ENCODE assay signal across 8 cellular contexts in the genomic region with DNA sequence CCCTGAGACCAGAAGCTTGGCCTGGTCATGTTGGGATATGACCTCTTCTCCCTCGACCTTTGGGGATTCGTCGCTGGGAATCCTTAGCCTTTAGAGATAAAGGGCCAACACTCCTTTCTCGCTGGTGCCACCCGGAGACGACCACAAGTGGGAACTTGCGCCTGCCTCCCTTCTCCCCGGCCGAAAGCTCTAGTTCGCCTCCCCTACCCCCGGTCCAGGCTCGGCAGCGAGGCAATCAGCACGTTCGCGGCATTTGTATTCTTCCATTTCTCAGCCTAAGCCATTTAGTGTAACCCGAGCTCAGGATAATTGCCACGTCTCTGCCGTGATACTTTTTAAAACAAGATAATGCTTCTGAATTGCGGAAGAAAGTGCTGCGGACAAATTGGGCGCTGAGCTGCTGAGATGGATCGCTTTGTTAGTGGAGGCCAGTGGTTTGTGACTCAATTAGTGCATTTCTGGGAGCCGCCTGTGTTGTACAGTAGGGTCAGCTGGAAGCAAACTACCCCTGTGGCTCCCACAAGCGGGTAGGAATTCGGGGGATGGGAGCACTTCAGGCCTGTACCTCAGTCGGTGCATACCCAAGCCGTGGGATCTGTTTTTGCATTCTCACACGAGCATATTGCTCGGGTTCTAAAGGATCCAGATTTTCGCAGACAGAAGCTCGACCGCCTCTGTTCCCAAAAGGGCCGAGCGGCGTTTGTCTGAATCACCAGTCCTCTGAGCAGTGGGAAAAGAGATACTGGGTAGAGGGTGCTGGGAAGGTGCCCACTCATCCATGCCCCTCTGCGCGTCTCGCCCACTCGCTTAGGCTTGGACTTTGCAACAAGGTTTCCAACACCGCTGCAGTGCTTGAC. TPM values are rescaled to one million over a fixed set of nuclear protein-coding genes. Genes with fewer than 3 reads are reported as not detected.
DNase-seq lines count a peak whose midpoint lies in the region; ATAC-seq and TF ChIP-seq lines count a peak whose summit lies in the region.

No MANE protein-coding gene starts in this region.

- H3K79me2 ChIP-seq in DND-41 (ENCODE audit: insufficient read depth, low read length) (no peaks in the 10 kb centered on the region), MM.1S (ENCODE audit: low read length) (no peaks in the 10 kb centered on the region)

- H4K20me1 ChIP-seq in DND-41 (ENCODE audit: insufficient read depth, low read length), result no peaks in the 10 kb centered on the region; the same call in 1 of the 2 replicates
- no peaks in the 10 kb centered on the region for H4K20me1 ChIP-seq in MM.1S (ENCODE audit: insufficient read depth, low read length)

- POLR2A ChIA-PET in naive thymus-derived CD4-positive, alpha-beta T cell (lab: Charles Lee), result interaction anchor here (0.6 kb wide), 1 partner anchor 1244 kb away, joined by 3 read pairs; no protein-coding TSS in a partner anchor

- no peaks in the 10 kb centered on the region for H3K9me3 ChIP-seq in DND-41 (ENCODE audit: insufficient read depth, low read length, severe bottlenecking)
- H3K9me3 ChIP-seq in MM.1S (replicated peaks; ENCODE audit: insufficient read depth, low read length), result no peaks in the 10 kb centered on the region
- H3K9me3 ChIP-seq in naive thymus-derived CD4-positive, alpha-beta T cell (ENCODE audit: control insufficient read depth in 2 of 3, low read length in 3 of 3), result no peaks in the 10 kb centered on the region

- peaks cover 100% of the 10 kb centered on the region for H3K27me3 Mint-ChIP-seq in brain
- peaks cover 75 to 91% (median 83%) of the 10 kb centered on the region in 5 donors for H3K27me3 Mint-ChIP-seq in naive thymus-derived CD4-positive, alpha-beta T cell

- no peak for TF ChIP-seq CTCF in DND-41 (IDR thresholded peaks at IDR 0.05; ENCODE audit: borderline replicate concordance, extremely low read depth, low read length, poor library complexity, severe bottlenecking)
- no peak for TF ChIP-seq CTCF in MM.1S (IDR thresholded peaks at IDR 0.05; ENCODE audit: low read length)
- no peak for TF ChIP-seq CTCF in brain (conservative IDR thresholded peaks at IDR 0.05)

- H3K27ac Mint-ChIP-seq in brain, result peak overlapping the region in 3 of 5 experiments; percentile 65 to 95 (median 90)
- H3K27ac Mint-ChIP-seq in naive thymus-derived CD4-positive, alpha-beta T cell, result peak overlapping the region in 1 of 9 donors; percentile 61

- H3K4me3 ChIP-seq in DND-41 (ENCODE audit: low read depth in 1 of 2, low read length in 2 of 2), result peak overlapping the region in 1 of 2 experiments; percentile 51; a peak in 2 of 4 replicates
- H3K4me3 ChIP-seq in MM.1S (ENCODE audit: low read length), result peak overlapping the region; percentile 70
- H3K4me3 ChIP-seq in naive thymus-derived CD4-positive, alpha-beta T cell (ENCODE audit: low read length), result peak overlapping the region; percentile 30

- ATAC-seq in DND-41 (ENCODE audit: insufficient read depth, low read depth) (no peak), HG03039 (IDR thresholded peaks at IDR 0.05; ENCODE audit: unreplicated experiment) (no peak)
- ATAC-seq in naive thymus-derived CD4-positive, alpha-beta T cell, result no peak

- peaks cover 32% of the 10 kb centered on the region for H3K27me3 ChIP-seq in DND-41 (ENCODE audit: insufficient read depth, low read length, poor library complexity)
- peaks cover 15% of the 10 kb centered on the region for H3K27me3 ChIP-seq in MM.1S (replicated peaks; ENCODE audit: insufficient read depth, low read length)
- peaks cover 14 to 44% of the 10 kb centered on the region in 2 donors for H3K27me3 ChIP-seq in naive thymus-derived CD4-positive, alpha-beta T cell (ENCODE audit: control insufficient read depth in 2 of 2, insufficient read depth in 2 of 2, low read length in 2 of 2)

- H3K36me3 Mint-ChIP-seq in brain, result no peaks in the 10 kb centered on the region
- peaks cover 0 to 14% (median 4%) of the 10 kb centered on the region in 5 donors for H3K36me3 Mint-ChIP-seq in naive thymus-derived CD4-positive, alpha-beta T cell

- H3K4me2 ChIP-seq in DND-41 (ENCODE audit: insufficient read depth, low read length), result peak overlapping the region; percentile 66
- H3K4me2 ChIP-seq in MM.1S (ENCODE audit: low read depth, low read length), result peak overlapping the region; percentile 81

- intact Hi-C loops in naive thymus-derived CD4-positive, alpha-beta T cell (cut with micrococcal nuclease), result loop anchor here in 1 of 2 donors (2.0 to 10.0 kb wide), 4 partner anchors 13 to 369 kb away; a partner anchor contains a TSS

- peak overlapping the region; percentile 81 to 96 (median 84) for H3K4me3 Mint-ChIP-seq in brain
- H3K4me3 Mint-ChIP-seq in naive thymus-derived CD4-positive, alpha-beta T cell, result peak overlapping the region; percentile 66 to 82 (median 76)

- H3K4me1 Mint-ChIP-seq in brain, result peaks cover 66% of the 10 kb centered on the region
- H3K4me1 Mint-ChIP-seq in naive thymus-derived CD4-positive, alpha-beta T cell, result peaks cover 19 to 64% (median 57%) of the 10 kb centered on the region in 7 donors

- no peaks in the 10 kb centered on the region for H3K9me2 ChIP-seq in MM.1S (replicated peaks; ENCODE audit: insufficient read depth, low read length)

- H3K4me1 ChIP-seq in DND-41 (ENCODE audit: insufficient read depth, low read length) (peaks cover 13% of the 10 kb centered on the region), MM.1S (ENCODE audit: low read length) (no peaks in the 10 kb centered on the region)
- peaks cover 12 to 17% of the 10 kb centered on the region in 2 donors for H3K4me1 ChIP-seq in naive thymus-derived CD4-positive, alpha-beta T cell (ENCODE audit: control insufficient read depth in 2 of 2, insufficient read depth in 2 of 2, low read length in 2 of 2)

- no peak overlapping the region for H3K9ac ChIP-seq in DND-41 (ENCODE audit: low read depth, low read length)
- peak overlapping the region; percentile 60; the same call in 1 of the 2 replicates for H3K9ac ChIP-seq in MM.1S (ENCODE audit: low read length)

- CTCF ChIA-PET in naive thymus-derived CD4-positive, alpha-beta T cell (lab: Charles Lee), result no interaction called here

- H3K27ac ChIP-seq in DND-41 (ENCODE audit: low read length), result no peak overlapping the region
- no peak overlapping the region for H3K27ac ChIP-seq in MM.1S (ENCODE audit: low read length)
- no peak overlapping the region for H3K27ac ChIP-seq in naive thymus-derived CD4-positive, alpha-beta T cell (ENCODE audit: low read depth, low read length)

- H3K36me3 ChIP-seq in DND-41 (ENCODE audit: insufficient read depth, low read length) (no peaks in the 10 kb centered on the region), MM.1S (replicated peaks; ENCODE audit: insufficient read depth, low read length) (no peaks in the 10 kb centered on the region)
- no peaks in the 10 kb centered on the region for H3K36me3 ChIP-seq in naive thymus-derived CD4-positive, alpha-beta T cell (ENCODE audit: control insufficient read depth in 2 of 3, insufficient read depth in 3 of 3, low read length in 3 of 3)

- DNase-seq in DND-41 (no peak), MM.1S (no peak), COR-L47 (lab: John Stamatoyannopoulos, UW) (no peak), GM03348 (ENCODE audit: low spot score) (no peak), germinal center (ENCODE audit: low spot score) (no peak)
- DNase-seq in naive thymus-derived CD4-positive, alpha-beta T cell, result no peak

- peaks cover 0 to 21% (median 5%) of the 10 kb centered on the region in 5 experiments for H3K9me3 Mint-ChIP-seq in brain
- H3K9me3 Mint-ChIP-seq in naive thymus-derived CD4-positive, alpha-beta T cell, result peaks cover 0 to 6% (median 0%) of the 10 kb centered on the region in 11 donors

- H2AFZ ChIP-seq in DND-41 (ENCODE audit: low read depth, low read length) (peak overlapping the region; percentile 59; the same call in 1 of the 2 replicates), MM.1S (ENCODE audit: low read length) (peak overlapping the region; percentile 61)

- no peaks in the 10 kb centered on the region for H3F3A ChIP-seq in MM.1S (ENCODE audit: insufficient read depth, low read length)

RNA-seq across cellular contexts. Expression of a gene that starts 6.8 kb away (rescaled TPM):
- polyA plus RNA-seq in brain (ENCODE audit: insufficient read depth, low read depth, low replicate concordance), result 68.4 TPM
- under 1 TPM in 1 of 5 experiments, not detected in 4; 0.70 TPM for total RNA-seq in naive thymus-derived CD4-positive, alpha-beta T cell
- polyA plus RNA-seq in naive thymus-derived CD4-positive, alpha-beta T cell, result not detected

Comparison
In these comparisons a context has a peak if more than half of its experiments do, and no peak if none do; other contexts are left out.
1. RNA of a gene that starts 6.8 kb away (polyA plus RNA-seq): 68.4 TPM in brain (single experiment); not detected in naive thymus-derived CD4-positive, alpha-beta T cell; every median in the first group is over 10 times any median in the second.